18 cellular contexts compared by ENCODE assay signal in the genomic region with DNA sequence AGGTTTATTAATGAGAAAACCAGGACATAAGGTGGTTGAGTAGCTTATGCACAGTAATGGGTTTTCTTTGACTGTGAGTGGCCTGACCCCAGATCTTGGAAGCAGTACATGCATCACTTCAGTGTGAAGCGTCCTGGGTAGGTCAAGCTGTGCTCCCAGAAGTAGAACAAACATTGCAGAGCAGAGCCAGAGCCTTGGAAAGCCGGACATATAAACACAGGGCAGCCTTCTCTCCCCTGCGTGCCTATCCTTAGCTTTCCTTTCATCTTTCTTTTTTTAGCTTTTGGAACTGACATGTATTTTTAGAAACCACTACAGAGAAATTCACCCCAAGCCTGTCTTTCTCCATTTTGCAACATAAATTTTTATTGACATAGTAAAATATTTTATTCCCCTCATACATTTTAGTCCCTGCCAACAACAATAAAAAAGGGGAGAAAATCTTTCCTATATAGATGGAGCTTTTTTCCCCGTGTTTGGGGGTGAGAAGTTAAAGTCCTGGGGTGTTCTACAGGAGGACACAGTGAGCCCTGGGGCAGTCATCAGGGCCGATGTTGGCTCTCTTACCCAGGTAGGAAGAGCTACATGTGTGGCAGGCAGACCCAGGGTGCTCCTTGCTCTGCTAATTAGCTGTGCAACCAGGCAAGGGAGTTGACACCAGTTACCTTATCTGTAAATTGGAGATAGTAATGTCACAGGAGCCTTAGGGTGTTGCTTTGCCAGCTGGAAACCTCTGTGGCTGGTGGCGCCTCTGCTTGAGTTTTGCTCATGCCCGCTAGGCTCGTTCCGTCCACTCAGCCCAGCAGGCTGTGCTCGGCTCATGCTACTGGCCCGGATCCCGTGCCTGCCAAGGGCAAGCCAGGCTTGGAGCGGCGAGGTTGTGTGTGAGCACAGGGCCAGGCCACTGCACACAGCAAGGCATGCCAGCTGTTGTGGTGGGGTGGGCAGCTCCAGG.
A peak's percentile ranks its signal among the peaks of the same experiment; 100 is the strongest.
DNase-seq lines count a peak whose midpoint lies in the region; ATAC-seq and TF ChIP-seq lines count a peak whose summit lies in the region.
"Had no signal": no experiment of that assay in that cellular context is flagged by ENCODE, and none has a peak within 500 bp of the region (broad histone marks: within the 10 kb centered on the region; RNA-seq: fewer than 3 reads in every experiment).

No MANE protein-coding gene starts in this region.

- POLR2A ChIA-PET in activated CD4-positive, alpha-beta T cell treated with anti-CD3 and anti-CD28 coated beads, Interleukin-2, amount 10 ng/mL, durations not matched to agents 7 days and 5 days (lab: Charles Lee), result no interaction called here
- POLR2A ChIA-PET in naive thymus-derived CD4-positive, alpha-beta T cell (lab: Charles Lee), result interaction anchor here (1.0 kb wide), 1 partner anchor 9 kb away, joined by 3 read pairs; no protein-coding TSS in a partner anchor

- TF ChIP-seq CTCF in vagina (IDR thresholded peaks at IDR 0.05), result no peak

- CTCF ChIA-PET in activated CD4-positive, alpha-beta T cell treated with anti-CD3 and anti-CD28 coated beads, Interleukin-2, amount 10 ng/mL, durations not matched to agents 7 days and 5 days (lab: Charles Lee), result interaction anchor here (0.5 to 1.2 kb wide), 2 partner anchors 15 to 102 kb away, joined by 3 to 5 read pairs; no protein-coding TSS in a partner anchor
- CTCF ChIA-PET in naive thymus-derived CD4-positive, alpha-beta T cell (lab: Charles Lee), result no interaction called here

- H3K27me3 Mint-ChIP-seq in activated CD4-positive, alpha-beta T cell treated with anti-CD3 and anti-CD28 coated beads, Interleukin-2, amount 10 ng/mL, durations not matched to agents 7 days and 5 days, result no peaks in the 10 kb centered on the region
- H3K27me3 Mint-ChIP-seq in activated CD4-positive, alpha-beta T cell treated with anti-CD3 and anti-CD28 coated beads, Interleukin-2, amount 10 ng/mL, durations not matched to agents 24 days and 14 days, result no peaks in the 10 kb centered on the region
- no peaks in the 10 kb centered on the region for H3K27me3 Mint-ChIP-seq in naive thymus-derived CD4-positive, alpha-beta T cell
- H3K27me3 Mint-ChIP-seq: activated CD8-positive, alpha-beta memory T cell treated with anti-CD3 and anti-CD28 coated beads, Interleukin-2, amount 10 ng/mL, durations not matched to agents 7 days and 5 days; activated naive CD8-positive, alpha-beta T cell; naive thymus-derived CD8-positive, alpha-beta T cell; stimulated activated naive CD8-positive, alpha-beta T cell treated with anti-CD3 and anti-CD28 coated beads, Interleukin-15, amount 100 ng/mL, for 72 hours had no signal

- H3K4me3 ChIP-seq in naive thymus-derived CD4-positive, alpha-beta T cell (ENCODE audit: low read length), result no peak overlapping the region
- H3K4me3 ChIP-seq in vagina, result no peak overlapping the region
- H3K4me3 ChIP-seq: GM23248, skin epidermis had no signal

- H3K4me1 Mint-ChIP-seq in activated CD4-positive, alpha-beta T cell treated with anti-CD3 and anti-CD28 coated beads, Interleukin-2, amount 10 ng/mL, durations not matched to agents 7 days and 5 days, result peaks cover 23% of the 10 kb centered on the region
- H3K4me1 Mint-ChIP-seq in activated CD4-positive, alpha-beta T cell treated with anti-CD3 and anti-CD28 coated beads, Interleukin-2, amount 10 ng/mL, durations not matched to agents 24 days and 14 days, result peaks cover 19% of the 10 kb centered on the region
- H3K4me1 Mint-ChIP-seq in naive thymus-derived CD4-positive, alpha-beta T cell, result peaks cover 29 to 59% (median 51%) of the 10 kb centered on the region in 7 donors

- peak overlapping the region; percentile 32 for H3K27ac Mint-ChIP-seq in activated CD4-positive, alpha-beta T cell treated with anti-CD3 and anti-CD28 coated beads, Interleukin-2, amount 10 ng/mL, durations not matched to agents 7 days and 5 days
- no peak overlapping the region for H3K27ac Mint-ChIP-seq in activated CD4-positive, alpha-beta T cell treated with anti-CD3 and anti-CD28 coated beads, Interleukin-2, amount 10 ng/mL, durations not matched to agents 24 days and 14 days
- H3K27ac Mint-ChIP-seq in naive thymus-derived CD4-positive, alpha-beta T cell, result peak overlapping the region in 6 of 9 donors; percentile 1 to 57 (median 8)
- H3K27ac Mint-ChIP-seq: activated CD8-positive, alpha-beta memory T cell treated with anti-CD3 and anti-CD28 coated beads, Interleukin-2, amount 10 ng/mL, durations not matched to agents 7 days and 5 days had no signal

- H3K4me1 ChIP-seq in naive thymus-derived CD4-positive, alpha-beta T cell (ENCODE audit: control insufficient read depth in 2 of 2, insufficient read depth in 2 of 2, low read length in 2 of 2), result peaks cover 8 to 30% of the 10 kb centered on the region in 2 donors
- peaks cover 32% of the 10 kb centered on the region for H3K4me1 ChIP-seq in vagina

- no peaks in the 10 kb centered on the region for H3K27me3 ChIP-seq in naive thymus-derived CD4-positive, alpha-beta T cell (ENCODE audit: control insufficient read depth in 2 of 2, insufficient read depth in 2 of 2, low read length in 2 of 2)
- no peaks in the 10 kb centered on the region for H3K27me3 ChIP-seq in vagina

- no peak overlapping the region for H3K27ac ChIP-seq in naive thymus-derived CD4-positive, alpha-beta T cell (ENCODE audit: low read depth, low read length)
- peak overlapping the region; percentile 3 for H3K27ac ChIP-seq in vagina
- H3K27ac ChIP-seq: GM23248, WERI-Rb-1 had no signal

- H3K36me3 ChIP-seq in naive thymus-derived CD4-positive, alpha-beta T cell (ENCODE audit: control insufficient read depth in 2 of 3, insufficient read depth in 3 of 3, low read length in 3 of 3), result peaks cover 0 to 8% (median 0%) of the 10 kb centered on the region in 3 experiments
- H3K36me3 ChIP-seq in vagina, result no peaks in the 10 kb centered on the region
- H3K36me3 ChIP-seq: WERI-Rb-1 had no signal

- no peak for TF ChIP-seq POLR2A in vagina (IDR thresholded peaks at IDR 0.05)

- ATAC-seq in naive thymus-derived CD4-positive, alpha-beta T cell, result no peak
- ATAC-seq: activated CD8-positive, alpha-beta memory T cell treated with anti-CD3 and anti-CD28 coated beads, Interleukin-2, amount 10 ng/mL, durations not matched to agents 7 days and 5 days; naive thymus-derived CD8-positive, alpha-beta T cell; stimulated activated naive CD8-positive, alpha-beta T cell treated with anti-CD3 and anti-CD28 coated beads, Interleukin-15, amount 100 ng/mL, for 72 hours had no signal

- H3K9me3 Mint-ChIP-seq in activated CD4-positive, alpha-beta T cell treated with anti-CD3 and anti-CD28 coated beads, Interleukin-2, amount 10 ng/mL, durations not matched to agents 7 days and 5 days, result no peaks in the 10 kb centered on the region
- H3K9me3 Mint-ChIP-seq in activated CD4-positive, alpha-beta T cell treated with anti-CD3 and anti-CD28 coated beads, Interleukin-2, amount 10 ng/mL, durations not matched to agents 24 days and 14 days, result no peaks in the 10 kb centered on the region
- peaks cover 0 to 2% (median 0%) of the 10 kb centered on the region in 11 donors for H3K9me3 Mint-ChIP-seq in naive thymus-derived CD4-positive, alpha-beta T cell
- H3K9me3 Mint-ChIP-seq: naive thymus-derived CD8-positive, alpha-beta T cell; stimulated activated naive CD8-positive, alpha-beta T cell treated with anti-CD3 and anti-CD28 coated beads, Interleukin-15, amount 100 ng/mL, for 72 hours had no signal

- no peak overlapping the region for H3K4me3 Mint-ChIP-seq in activated CD4-positive, alpha-beta T cell treated with anti-CD3 and anti-CD28 coated beads, Interleukin-2, amount 10 ng/mL, durations not matched to agents 7 days and 5 days
- no peak overlapping the region for H3K4me3 Mint-ChIP-seq in activated CD4-positive, alpha-beta T cell treated with anti-CD3 and anti-CD28 coated beads, Interleukin-2, amount 10 ng/mL, durations not matched to agents 24 days and 14 days
- H3K4me3 Mint-ChIP-seq in naive thymus-derived CD4-positive, alpha-beta T cell, result no peak overlapping the region
- H3K4me3 Mint-ChIP-seq: activated CD8-positive, alpha-beta memory T cell treated with anti-CD3 and anti-CD28 coated beads, Interleukin-2, amount 10 ng/mL, durations not matched to agents 7 days and 5 days; activated naive CD8-positive, alpha-beta T cell; stimulated activated naive CD8-positive, alpha-beta T cell treated with anti-CD3 and anti-CD28 coated beads, Interleukin-15, amount 100 ng/mL, for 72 hours had no signal

- intact Hi-C loops in activated CD4-positive, alpha-beta T cell treated with anti-CD3 and anti-CD28 coated beads, Interleukin-2, amount 10 ng/mL, durations not matched to agents 24 days and 14 days (cut with micrococcal nuclease), result no loop called here
- intact Hi-C loops in naive thymus-derived CD4-positive, alpha-beta T cell (cut with micrococcal nuclease), result no loop called here
- intact Hi-C loops in vagina (cut with DNase I), result no loop called here

- H3K9me3 ChIP-seq in naive thymus-derived CD4-positive, alpha-beta T cell (ENCODE audit: control insufficient read depth in 2 of 3, low read length in 3 of 3), result no peaks in the 10 kb centered on the region
- H3K9me3 ChIP-seq in vagina, result no peaks in the 10 kb centered on the region

- DNase-seq in activated CD4-positive, alpha-beta T cell treated with anti-CD3 and anti-CD28 coated beads, Interleukin-2, amount 10 ng/mL, durations not matched to agents 7 days and 5 days, result no peak
- no peak for DNase-seq in activated CD4-positive, alpha-beta T cell treated with anti-CD3 and anti-CD28 coated beads, Interleukin-2, amount 10 ng/mL, durations not matched to agents 24 days and 14 days
- DNase-seq in globus pallidus (ENCODE audit: low spot score) (peak; percentile 30), vagina (ENCODE audit: extremely low spot score in 2 of 2) (no peak), GM19240 (ENCODE audit: insufficient read length, low spot score) (no peak), NCI-H1092 (lab: John Stamatoyannopoulos, UW) (no peak), NCI-H2081 (lab: John Stamatoyannopoulos, UW) (no peak)
- no peak for DNase-seq in naive thymus-derived CD4-positive, alpha-beta T cell
- DNase-seq: 8988T; activated CD8-positive, alpha-beta memory T cell treated with anti-CD3 and anti-CD28 coated beads, Interleukin-2, amount 10 ng/mL, durations not matched to agents 7 days and 5 days; cortex of kidney; GF-D8; GM23248; stimulated activated naive CD8-positive, alpha-beta T cell treated with anti-CD3 and anti-CD28 coated beads, Interleukin-15, amount 100 ng/mL, for 72 hours; WERI-Rb-1 had no signal

- H3K36me3 Mint-ChIP-seq in activated CD4-positive, alpha-beta T cell treated with anti-CD3 and anti-CD28 coated beads, Interleukin-2, amount 10 ng/mL, durations not matched to agents 7 days and 5 days (ENCODE audit: low read depth), result peaks cover 32% of the 10 kb centered on the region
- peaks cover 17% of the 10 kb centered on the region for H3K36me3 Mint-ChIP-seq in activated CD4-positive, alpha-beta T cell treated with anti-CD3 and anti-CD28 coated beads, Interleukin-2, amount 10 ng/mL, durations not matched to agents 24 days and 14 days (ENCODE audit: low read depth)
- peaks cover 0 to 53% (median 37%) of the 10 kb centered on the region in 5 donors for H3K36me3 Mint-ChIP-seq in naive thymus-derived CD4-positive, alpha-beta T cell
